8 cellular contexts compared by ENCODE assay signal in genomic region chr2:232698552-232699091, GRCh38.
DNase-seq lines count a peak whose midpoint lies in the region; ATAC-seq and TF ChIP-seq lines count a peak whose summit lies in the region.

No MANE protein-coding gene starts in this region.

- TF ChIP-seq CTCF in Loucy (conservative IDR thresholded peaks at IDR 0.05; ENCODE audit: low read length) (no peak), nephron (IDR thresholded peaks at IDR 0.05; ENCODE audit: unreplicated experiment in 3 of 3) (no peak)

- peaks cover 60% of the 10 kb centered on the region for H3K79me2 ChIP-seq in Loucy (ENCODE audit: insufficient read depth, low read length)

- H3K4me1 Mint-ChIP-seq in dendritic cell treated with granulocyte-macrophage colony-stimulating factor and Interleukin-4, amounts not matched to agents 40 ng/mL and 50 ng/mL, for 4 days (ENCODE audit: low read depth), result peaks cover 35% of the 10 kb centered on the region
- H3K4me1 Mint-ChIP-seq in nephron, result peaks cover 30% of the 10 kb centered on the region

- no peak overlapping the region for H2AFZ ChIP-seq in Loucy (ENCODE audit: low read length)

- no peaks in the 10 kb centered on the region for H3K36me3 ChIP-seq in Loucy (ENCODE audit: insufficient read depth, low read length)

- peak overlapping the region; percentile 90 for H3K4me2 ChIP-seq in Loucy (ENCODE audit: low read depth, low read length, poor library complexity, severe bottlenecking)

- peaks cover 2% of the 10 kb centered on the region for H3K27me3 Mint-ChIP-seq in dendritic cell treated with granulocyte-macrophage colony-stimulating factor and Interleukin-4, amounts not matched to agents 40 ng/mL and 50 ng/mL, for 4 days
- peaks cover 3% of the 10 kb centered on the region for H3K27me3 Mint-ChIP-seq in nephron (ENCODE audit: low read depth)

- H3K4me3 ChIP-seq in Loucy (ENCODE audit: low read length, poor library complexity, severe bottlenecking), result peak overlapping the region; percentile 88

- H3K9me3 ChIP-seq in Loucy (ENCODE audit: insufficient read depth, low read depth, low read length), result no peaks in the 10 kb centered on the region

- peak overlapping the region; percentile 92 for H3K27ac Mint-ChIP-seq in dendritic cell treated with granulocyte-macrophage colony-stimulating factor and Interleukin-4, amounts not matched to agents 40 ng/mL and 50 ng/mL, for 4 days
- H3K27ac Mint-ChIP-seq in nephron, result peak overlapping the region; percentile 45 to 94 (median 90)

- H3K27me3 ChIP-seq in Loucy (ENCODE audit: insufficient read depth, low read length, poor library complexity, severe bottlenecking), result no peaks in the 10 kb centered on the region

- no peaks in the 10 kb centered on the region for H3F3A ChIP-seq in Loucy (ENCODE audit: low read depth)

- H3K4me3 Mint-ChIP-seq in dendritic cell treated with granulocyte-macrophage colony-stimulating factor and Interleukin-4, amounts not matched to agents 40 ng/mL and 50 ng/mL, for 4 days, result peak overlapping the region; percentile 93
- H3K4me3 Mint-ChIP-seq in nephron, result peak overlapping the region; percentile 98

- H3K9ac ChIP-seq in Loucy (ENCODE audit: low read depth, low read length, poor library complexity, severe bottlenecking), result peak overlapping the region; percentile 93

- no peak for ATAC-seq in HG02759 (IDR thresholded peaks at IDR 0.05; ENCODE audit: unreplicated experiment)
- ATAC-seq in GM21515 (IDR thresholded peaks at IDR 0.05; ENCODE audit: unreplicated experiment), result no peak
- no peak for ATAC-seq in GM21367 (IDR thresholded peaks at IDR 0.05; ENCODE audit: unreplicated experiment)
- ATAC-seq in HG02623 (IDR thresholded peaks at IDR 0.05; ENCODE audit: unreplicated experiment), result no peak

- peaks cover 50% of the 10 kb centered on the region for H3K36me3 Mint-ChIP-seq in dendritic cell treated with granulocyte-macrophage colony-stimulating factor and Interleukin-4, amounts not matched to agents 40 ng/mL and 50 ng/mL, for 4 days (ENCODE audit: low read depth)
- peaks cover 15% of the 10 kb centered on the region for H3K36me3 Mint-ChIP-seq in nephron (ENCODE audit: low read depth)

- peak; percentile 26 for DNase-seq in CD1c-positive myeloid dendritic cell (ENCODE audit: extremely low spot score)

- peaks cover 35% of the 10 kb centered on the region for H3K4me1 ChIP-seq in Loucy (ENCODE audit: insufficient read depth, low read length, poor library complexity, severe bottlenecking)

- no peaks in the 10 kb centered on the region for H3K9me2 ChIP-seq in Loucy (replicated peaks; ENCODE audit: low read depth, low read length)

- intact Hi-C loops in dendritic cell treated with granulocyte-macrophage colony-stimulating factor and Interleukin-4, amounts not matched to agents 40 ng/mL and 50 ng/mL, for 4 days (cut with micrococcal nuclease), result no loop called here

- no peaks in the 10 kb centered on the region for H3K9me3 Mint-ChIP-seq in dendritic cell treated with granulocyte-macrophage colony-stimulating factor and Interleukin-4, amounts not matched to agents 40 ng/mL and 50 ng/mL, for 4 days
- H3K9me3 Mint-ChIP-seq in nephron, result no peaks in the 10 kb centered on the region

- peaks cover 36% of the 10 kb centered on the region for H4K20me1 ChIP-seq in Loucy (ENCODE audit: insufficient read depth, low read length, poor library complexity, severe bottlenecking)
